ENCODE assay signal across 26 cellular contexts in the genomic region with DNA sequence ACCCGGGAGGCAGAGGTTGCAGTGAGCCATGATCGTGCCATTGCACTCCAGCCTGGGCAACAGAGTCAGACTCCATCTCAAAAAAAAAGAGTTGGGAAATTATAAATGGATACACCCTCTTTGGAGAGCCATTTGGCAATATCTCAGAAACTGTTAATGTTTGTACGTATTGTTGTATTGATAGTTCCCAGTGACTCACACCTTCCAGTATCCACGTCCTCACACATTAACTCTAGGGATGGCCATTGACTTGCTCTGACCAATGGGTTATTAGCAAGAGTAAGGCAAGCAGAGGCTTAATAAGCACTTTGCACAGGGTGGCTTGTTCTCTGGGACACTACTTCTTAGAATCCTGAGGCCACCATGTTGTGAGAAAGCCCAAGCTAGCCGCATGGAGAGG.
"Had no signal": no experiment of that assay in that cellular context is flagged by ENCODE, and none has a peak within 500 bp of the region (broad histone marks: within the 10 kb centered on the region; RNA-seq: fewer than 3 reads in every experiment).

No MANE protein-coding gene starts in this region.

- H3K4me3 ChIP-seq: left lung, lower lobe of right lung, pancreas, prostate gland, right lobe of liver, smooth muscle cell, tibial nerve, uterus had no signal

- H3K36me3 Mint-ChIP-seq: mesothelial cell of epicardium; natural killer cell treated with Interleukin-12 subunit alpha and Interleukin-12 subunit beta and Interleukin-15 and Interleukin-18, amount 100 ng/mL, for 72 hours; stimulated activated memory B cell treated with anti-CD40 and anti-IgM and Interleukin-4, amounts not matched to agents 10 μg/mL and 1 μg/mL and 100 μg/mL, for 72 hours; type B pancreatic cell had no signal

- ATAC-seq: left colon; left lung; lower lobe of right lung; naive thymus-derived CD4-positive, alpha-beta T cell; natural killer cell treated with Interleukin-12 subunit alpha and Interleukin-12 subunit beta and Interleukin-15 and Interleukin-18, amount 100 ng/mL, for 72 hours; pancreas; stimulated activated memory B cell treated with anti-CD40 and anti-IgM and Interleukin-4, amounts not matched to agents 10 μg/mL and 1 μg/mL and 100 μg/mL, for 72 hours; stimulated activated naive CD8-positive, alpha-beta T cell treated with anti-CD3 and anti-CD28 coated beads, Interleukin-15, amount 100 ng/mL, for 72 hours had no signal

- H3K27ac ChIP-seq: left lung, lower lobe of right lung, pancreas, prostate gland, right lobe of liver, tibial nerve, uterus had no signal

- H3K4me2 ChIP-seq: smooth muscle cell had no signal

- H3K9me3 ChIP-seq: left lung, lower lobe of right lung, pancreas, prostate gland, right lobe of liver, tibial nerve, uterus had no signal

- H3K4me1 ChIP-seq: left lung, lower lobe of right lung, pancreas, prostate gland, right lobe of liver, tibial nerve, uterus had no signal

- FAIRE-seq: keratinocyte, pancreas had no signal

- H3K27ac Mint-ChIP-seq: mesothelial cell of epicardium; naive thymus-derived CD4-positive, alpha-beta T cell; natural killer cell treated with Interleukin-12 subunit alpha and Interleukin-12 subunit beta and Interleukin-15 and Interleukin-18, amount 100 ng/mL, for 72 hours; stimulated activated memory B cell treated with anti-CD40 and anti-IgM and Interleukin-4, amounts not matched to agents 10 μg/mL and 1 μg/mL and 100 μg/mL, for 72 hours; stimulated activated naive CD8-positive, alpha-beta T cell treated with anti-CD3 and anti-CD28 coated beads, Interleukin-15, amount 100 ng/mL, for 72 hours; type B pancreatic cell had no signal

- H3K9me3 Mint-ChIP-seq: mesothelial cell of epicardium; natural killer cell treated with Interleukin-12 subunit alpha and Interleukin-12 subunit beta and Interleukin-15 and Interleukin-18, amount 100 ng/mL, for 72 hours; stimulated activated memory B cell treated with anti-CD40 and anti-IgM and Interleukin-4, amounts not matched to agents 10 μg/mL and 1 μg/mL and 100 μg/mL, for 72 hours; stimulated activated naive CD8-positive, alpha-beta T cell treated with anti-CD3 and anti-CD28 coated beads, Interleukin-15, amount 100 ng/mL, for 72 hours; type B pancreatic cell had no signal

- H3K27me3 ChIP-seq: pancreas, right lobe of liver, uterus had no signal

- DNase-seq: hippocampal formation; kidney glomerular epithelial cell; left colon; left lung; mesendoderm; naive thymus-derived CD4-positive, alpha-beta T cell; nucleus accumbens; right lobe of liver; stimulated activated CD4-positive, alpha-beta T cell treated with anti-CD3 and anti-CD28 coated beads, Interleukin-1b, Interleukin-23, amount 100 ng/mL, for 48 hours; stimulated activated CD4-positive, alpha-beta T cell treated with anti-CD3 and anti-CD28 coated beads, Interleukin-2, amount 100 ng/mL, for 48 hours; stimulated activated CD4-positive, alpha-beta T cell treated with anti-CD3 and anti-CD28 coated beads, Interleukin-4, amount 100 ng/mL, for 4 hours; stimulated activated CD8-positive, alpha-beta memory T cell treated with anti-CD3 and anti-CD28 coated beads, Interleukin-4, amount 100 ng/mL, for 48 hours; stimulated activated naive CD4-positive, alpha-beta T cell treated with Interleukin-2 at 50 U/mL for 16 hours; stimulated activated naive CD8-positive, alpha-beta T cell treated with anti-CD3 and anti-CD28 coated beads, Interleukin-15, amount 100 ng/mL, for 72 hours; substantia nigra; uterus had no signal

- H3K4me3 Mint-ChIP-seq: mesothelial cell of epicardium; naive thymus-derived CD4-positive, alpha-beta T cell; natural killer cell treated with Interleukin-12 subunit alpha and Interleukin-12 subunit beta and Interleukin-15 and Interleukin-18, amount 100 ng/mL, for 72 hours; stimulated activated memory B cell treated with anti-CD40 and anti-IgM and Interleukin-4, amounts not matched to agents 10 μg/mL and 1 μg/mL and 100 μg/mL, for 72 hours; stimulated activated naive CD8-positive, alpha-beta T cell treated with anti-CD3 and anti-CD28 coated beads, Interleukin-15, amount 100 ng/mL, for 72 hours; type B pancreatic cell had no signal

- H3K36me3 ChIP-seq: left lung, lower lobe of right lung, pancreas, prostate gland, right lobe of liver, tibial nerve, uterus had no signal

- H3K4me1 Mint-ChIP-seq: naive thymus-derived CD4-positive, alpha-beta T cell; stimulated activated memory B cell treated with anti-CD40 and anti-IgM and Interleukin-4, amounts not matched to agents 10 μg/mL and 1 μg/mL and 100 μg/mL, for 72 hours; stimulated activated naive CD8-positive, alpha-beta T cell treated with anti-CD3 and anti-CD28 coated beads, Interleukin-15, amount 100 ng/mL, for 72 hours had no signal
